9 cellular contexts compared by ENCODE assay signal in the genomic region with DNA sequence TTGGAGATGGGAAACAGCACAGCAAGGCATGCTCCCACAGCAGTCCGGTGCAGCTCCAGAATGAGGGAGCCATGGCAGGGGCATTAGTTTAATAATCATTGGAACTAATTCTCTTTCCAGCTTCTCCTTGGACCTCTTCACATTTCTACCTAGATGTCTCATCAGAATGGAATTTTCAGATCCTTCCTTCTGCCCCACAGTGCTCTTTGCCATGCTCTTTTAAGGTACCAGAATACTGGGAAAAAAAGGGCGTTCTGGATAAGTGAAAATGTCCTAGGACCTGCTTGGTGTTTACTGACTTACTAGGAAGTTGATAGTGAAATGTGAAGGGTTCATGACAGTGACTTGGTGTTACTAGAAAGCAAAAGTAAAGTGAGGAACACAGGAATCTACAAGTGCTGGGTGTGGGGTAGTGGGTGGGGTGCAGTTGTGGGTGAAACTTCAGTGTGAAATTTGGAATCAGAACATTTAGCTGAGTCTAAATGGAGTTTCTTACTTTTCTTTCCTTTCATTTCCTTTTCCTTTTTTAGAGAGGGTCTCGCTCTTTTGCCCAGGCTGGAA.
DNase-seq lines count a peak whose midpoint lies in the region; ATAC-seq and TF ChIP-seq lines count a peak whose summit lies in the region.
"Had no signal": no experiment of that assay in that cellular context is flagged by ENCODE, and none has a peak within 500 bp of the region (broad histone marks: within the 10 kb centered on the region; RNA-seq: fewer than 3 reads in every experiment).

No MANE protein-coding gene starts in this region.

- H3K4me3 ChIP-seq in coronary artery = no peak overlapping the region
- H3K4me3 ChIP-seq: thoracic aorta had no signal

- ATAC-seq in GM18867 (IDR thresholded peaks at IDR 0.05; ENCODE audit: unreplicated experiment) = peak; percentile 67
- ATAC-seq in HG02642 (IDR thresholded peaks at IDR 0.05; ENCODE audit: poor library complexity, unreplicated experiment) = peak; percentile 39
- ATAC-seq in naive thymus-derived CD8-positive, alpha-beta T cell = no peak
- ATAC-seq in GM18873 (IDR thresholded peaks at IDR 0.05; ENCODE audit: low FRiP score, unreplicated experiment) = no peak

- H3K4me1 Mint-ChIP-seq in naive thymus-derived CD8-positive, alpha-beta T cell = peaks cover 42 to 98% (median 91%) of the 10 kb centered on the region in 4 donors

- POLR2A ChIA-PET in naive thymus-derived CD8-positive, alpha-beta T cell (lab: Charles Lee) = interaction anchor here (1.0 kb wide), 1 partner anchor 10 kb away, joined by 3 read pairs; no protein-coding TSS in a partner anchor

- no peaks in the 10 kb centered on the region for H3K9me3 Mint-ChIP-seq in naive thymus-derived CD8-positive, alpha-beta T cell

- H3K4me3 Mint-ChIP-seq in naive thymus-derived CD8-positive, alpha-beta T cell = peak overlapping the region in 5 of 10 donors; percentile 5 to 52 (median 29)

- peak overlapping the region in 6 of 10 donors; percentile 1 to 62 (median 44) for H3K27ac Mint-ChIP-seq in naive thymus-derived CD8-positive, alpha-beta T cell

- H3K36me3 Mint-ChIP-seq in naive thymus-derived CD8-positive, alpha-beta T cell = peaks cover 0 to 3% (median 0%) of the 10 kb centered on the region in 3 donors

- DNase-seq in naive thymus-derived CD8-positive, alpha-beta T cell = no peak
- DNase-seq in coronary artery (ENCODE audit: low spot score) (no peak), G401 (ENCODE audit: low spot score) (no peak)
- DNase-seq: NCI-H1092 had no signal

- TF ChIP-seq CTCF in VCaP (conservative IDR thresholded peaks at IDR 0.05) (no peak), coronary artery (IDR thresholded peaks at IDR 0.05) (no peak)

- H3K27me3 Mint-ChIP-seq in naive thymus-derived CD8-positive, alpha-beta T cell = no peaks in the 10 kb centered on the region

- in situ Hi-C loops in G401 (cut with HindIII; ENCODE audit: low sequenced_read_pairs) = no loop called here

- peak overlapping the region; percentile 86 for H3K27ac ChIP-seq in VCaP
- H3K27ac ChIP-seq in coronary artery = no peak overlapping the region
- H3K27ac ChIP-seq: thoracic aorta had no signal

Comparison
In these comparisons a context has a peak if more than half of its experiments do, and no peak if none do; other contexts are left out.
1. ATAC-seq: peak in GM18867 (single experiment) and HG02642 (single experiment); none in naive thymus-derived CD8-positive, alpha-beta T cell (0 of 2) and GM18873 (single experiment).